ENCODE assay signal across 1 cellular context in the genomic region with DNA sequence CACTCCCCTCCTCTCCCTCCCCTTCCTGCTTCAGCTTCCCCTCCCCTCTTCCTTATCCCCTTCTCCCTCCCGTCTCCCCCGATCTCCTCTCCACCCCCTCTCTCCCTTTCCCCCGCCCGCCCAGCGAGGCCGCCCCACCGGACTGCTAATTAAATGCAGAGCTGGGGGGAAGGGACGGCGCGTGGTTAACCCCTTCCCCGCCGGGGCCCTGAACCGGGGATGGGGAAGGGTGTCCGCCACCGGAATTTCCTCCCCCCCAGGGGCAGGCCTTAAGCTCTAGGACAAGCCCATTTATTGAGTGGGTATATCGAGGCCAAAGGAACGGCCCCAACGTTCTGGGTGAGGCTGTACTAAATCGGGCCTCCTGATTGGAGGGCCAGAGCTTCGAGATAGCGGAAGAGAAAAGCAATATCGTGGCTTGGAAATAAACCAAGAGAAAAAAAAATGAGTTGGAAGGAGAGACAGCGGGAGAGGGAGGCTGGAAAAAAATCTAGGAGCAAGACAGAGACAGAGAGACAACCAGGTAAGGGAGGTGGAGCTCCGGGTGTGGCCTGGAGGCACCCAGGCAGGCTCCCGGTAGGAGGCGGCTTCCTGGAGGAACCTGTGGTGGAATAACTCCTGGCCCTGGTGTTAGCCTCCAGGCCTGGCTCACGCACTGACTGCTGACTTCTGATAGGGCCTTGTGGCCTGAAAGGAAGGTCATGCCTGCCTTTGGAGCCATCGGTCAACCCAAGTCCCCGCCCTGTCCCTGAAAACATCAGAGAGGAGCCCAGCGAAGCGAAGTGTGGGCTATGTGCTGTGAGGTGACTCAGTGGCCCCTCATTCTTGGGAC.
TF ChIP-seq lines count a peak whose summit lies in the region.

No MANE protein-coding gene starts in this region.

TF ChIP-seq in HEK293, 187 proteins besides CTCF, POLR2A, EP300 and RAD21 (continued from another document):
- TF ChIP-seq, protein P1, sequence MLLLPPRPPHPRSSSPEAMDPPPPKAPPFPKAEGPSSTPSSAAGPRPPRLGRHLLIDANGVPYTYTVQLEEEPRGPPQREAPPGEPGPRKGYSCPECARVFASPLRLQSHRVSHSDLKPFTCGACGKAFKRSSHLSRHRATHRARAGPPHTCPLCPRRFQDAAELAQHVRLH (tag by site-specific recombination; IDR thresholded peaks at IDR 0.05), result peak; percentile 19; the same call in 1 of the 2 replicates
- TF ChIP-seq ZNF341 (tag by site-specific recombination; IDR thresholded peaks at IDR 0.05; ENCODE audit: low read depth) (no peak; the same call in 1 of the 2 replicates), ZNF433 (tag by site-specific recombination; IDR thresholded peaks at IDR 0.05; ENCODE audit: low read depth) (no peak), ZNF174 (tag by site-specific recombination; IDR thresholded peaks at IDR 0.05) (no peak), ZNF121 (tag by site-specific recombination; IDR thresholded peaks at IDR 0.05) (0 out of 2 replicates have a peak, but pooled peaks have one; percentile 12), ZNF16 (tag by site-specific recombination; IDR thresholded peaks at IDR 0.05; ENCODE audit: low read depth) (no peak), ZNF169 (tag by site-specific recombination; IDR thresholded peaks at IDR 0.05) (no peak), SALL2 (tag by site-specific recombination; IDR thresholded peaks at IDR 0.05; ENCODE audit: borderline replicate concordance) (no peak), HOXC10 (CRISPR knock-in tag; IDR thresholded peaks at IDR 0.05) (no peak), ZNF768 (tag by site-specific recombination; IDR thresholded peaks at IDR 0.05) (no peak), ZNF571 (tag by site-specific recombination; IDR thresholded peaks at IDR 0.05) (no peak), ZNF701 (tag by site-specific recombination; IDR thresholded peaks at IDR 0.05) (no peak), ZNF23 (tag by site-specific recombination; IDR thresholded peaks at IDR 0.05; ENCODE audit: borderline replicate concordance) (no peak), ZNF558 (tag by site-specific recombination; IDR thresholded peaks at IDR 0.05) (no peak), ZBTB8A (tag by site-specific recombination; IDR thresholded peaks at IDR 0.05) (no peak), ZNF561 (tag by site-specific recombination; IDR thresholded peaks at IDR 0.05; ENCODE audit: borderline replicate concordance) (no peak), MEIS1 (CRISPR knock-in tag; IDR thresholded peaks at IDR 0.05; ENCODE audit: borderline replicate concordance) (no peak), ZNF366 (tag by site-specific recombination; conservative IDR thresholded peaks at IDR 0.05) (peak; percentile 45)
- TF ChIP-seq, protein P2, sequence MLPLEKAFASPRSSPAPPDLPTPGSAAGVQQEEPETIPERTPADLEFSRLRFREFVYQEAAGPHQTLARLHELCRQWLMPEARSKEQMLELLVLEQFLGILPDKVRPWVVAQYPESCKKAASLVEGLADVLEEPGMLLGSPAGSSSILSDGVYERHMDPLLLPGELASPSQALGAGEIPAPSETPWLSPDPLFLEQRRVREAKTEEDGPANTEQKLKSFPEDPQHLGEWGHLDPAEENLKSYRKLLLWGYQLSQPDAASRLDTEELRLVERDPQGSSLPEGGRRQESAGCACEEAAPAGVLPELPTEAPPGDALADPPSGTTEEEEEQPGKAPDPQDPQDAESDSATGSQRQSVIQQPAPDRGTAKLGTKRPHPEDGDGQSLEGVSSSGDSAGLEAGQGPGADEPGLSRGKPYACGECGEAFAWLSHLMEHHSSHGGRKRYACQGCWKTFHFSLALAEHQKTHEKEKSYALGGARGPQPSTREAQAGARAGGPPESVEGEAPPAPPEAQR (tag by site-specific recombination; IDR thresholded peaks at IDR 0.05), result no peak
- TF ChIP-seq, protein P3, sequence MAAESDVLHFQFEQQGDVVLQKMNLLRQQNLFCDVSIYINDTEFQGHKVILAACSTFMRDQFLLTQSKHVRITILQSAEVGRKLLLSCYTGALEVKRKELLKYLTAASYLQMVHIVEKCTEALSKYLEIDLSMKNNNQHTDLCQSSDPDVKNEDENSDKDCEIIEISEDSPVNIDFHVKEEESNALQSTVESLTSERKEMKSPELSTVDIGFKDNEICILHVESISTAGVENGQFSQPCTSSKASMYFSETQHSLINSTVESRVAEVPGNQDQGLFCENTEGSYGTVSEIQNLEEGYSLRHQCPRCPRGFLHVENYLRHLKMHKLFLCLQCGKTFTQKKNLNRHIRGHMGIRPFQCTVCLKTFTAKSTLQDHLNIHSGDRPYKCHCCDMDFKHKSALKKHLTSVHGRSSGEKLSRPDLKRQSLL (tag by site-specific recombination; IDR thresholded peaks at IDR 0.05), result no peak
- TF ChIP-seq, protein P4, sequence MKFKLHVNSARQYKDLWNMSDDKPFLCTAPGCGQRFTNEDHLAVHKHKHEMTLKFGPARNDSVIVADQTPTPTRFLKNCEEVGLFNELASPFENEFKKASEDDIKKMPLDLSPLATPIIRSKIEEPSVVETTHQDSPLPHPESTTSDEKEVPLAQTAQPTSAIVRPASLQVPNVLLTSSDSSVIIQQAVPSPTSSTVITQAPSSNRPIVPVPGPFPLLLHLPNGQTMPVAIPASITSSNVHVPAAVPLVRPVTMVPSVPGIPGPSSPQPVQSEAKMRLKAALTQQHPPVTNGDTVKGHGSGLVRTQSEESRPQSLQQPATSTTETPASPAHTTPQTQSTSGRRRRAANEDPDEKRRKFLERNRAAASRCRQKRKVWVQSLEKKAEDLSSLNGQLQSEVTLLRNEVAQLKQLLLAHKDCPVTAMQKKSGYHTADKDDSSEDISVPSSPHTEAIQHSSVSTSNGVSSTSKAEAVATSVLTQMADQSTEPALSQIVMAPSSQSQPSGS (tag by site-specific recombination; IDR thresholded peaks at IDR 0.05; ENCODE audit: low read depth), result no peak
- TF ChIP-seq, protein P5, sequence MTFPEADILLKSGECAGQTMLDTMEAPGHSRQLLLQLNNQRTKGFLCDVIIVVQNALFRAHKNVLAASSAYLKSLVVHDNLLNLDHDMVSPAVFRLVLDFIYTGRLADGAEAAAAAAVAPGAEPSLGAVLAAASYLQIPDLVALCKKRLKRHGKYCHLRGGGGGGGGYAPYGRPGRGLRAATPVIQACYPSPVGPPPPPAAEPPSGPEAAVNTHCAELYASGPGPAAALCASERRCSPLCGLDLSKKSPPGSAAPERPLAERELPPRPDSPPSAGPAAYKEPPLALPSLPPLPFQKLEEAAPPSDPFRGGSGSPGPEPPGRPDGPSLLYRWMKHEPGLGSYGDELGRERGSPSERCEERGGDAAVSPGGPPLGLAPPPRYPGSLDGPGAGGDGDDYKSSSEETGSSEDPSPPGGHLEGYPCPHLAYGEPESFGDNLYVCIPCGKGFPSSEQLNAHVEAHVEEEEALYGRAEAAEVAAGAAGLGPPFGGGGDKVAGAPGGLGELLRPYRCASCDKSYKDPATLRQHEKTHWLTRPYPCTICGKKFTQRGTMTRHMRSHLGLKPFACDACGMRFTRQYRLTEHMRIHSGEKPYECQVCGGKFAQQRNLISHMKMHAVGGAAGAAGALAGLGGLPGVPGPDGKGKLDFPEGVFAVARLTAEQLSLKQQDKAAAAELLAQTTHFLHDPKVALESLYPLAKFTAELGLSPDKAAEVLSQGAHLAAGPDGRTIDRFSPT (tag by site-specific recombination; IDR thresholded peaks at IDR 0.05), result no peak
